1 cellular context compared by ENCODE assay signal in the genomic region with DNA sequence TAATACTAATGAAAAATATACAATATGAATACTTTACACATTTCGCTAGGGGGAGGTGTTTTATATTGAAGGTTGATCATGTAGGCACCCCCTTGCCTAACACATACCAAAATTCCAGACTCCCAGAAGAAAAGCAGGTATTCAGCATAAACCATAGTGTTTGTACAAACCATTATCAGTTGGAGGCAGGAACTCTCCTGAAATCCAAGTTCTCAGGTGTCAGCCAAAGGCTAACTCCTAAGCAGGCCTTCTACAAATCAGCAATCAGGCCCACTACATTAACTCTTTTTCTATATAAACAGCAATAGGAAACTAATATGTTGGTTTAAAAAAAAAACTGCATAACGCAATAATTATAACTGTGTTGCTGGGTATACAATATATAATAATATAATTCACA.
TF ChIP-seq lines count a peak whose summit lies in the region.

No MANE protein-coding gene starts in this region.

TF ChIP-seq in GM23338, 12 proteins besides CTCF, POLR2A, EP300 and RAD21 (continued from another document):
- TF ChIP-seq, protein P1, sequence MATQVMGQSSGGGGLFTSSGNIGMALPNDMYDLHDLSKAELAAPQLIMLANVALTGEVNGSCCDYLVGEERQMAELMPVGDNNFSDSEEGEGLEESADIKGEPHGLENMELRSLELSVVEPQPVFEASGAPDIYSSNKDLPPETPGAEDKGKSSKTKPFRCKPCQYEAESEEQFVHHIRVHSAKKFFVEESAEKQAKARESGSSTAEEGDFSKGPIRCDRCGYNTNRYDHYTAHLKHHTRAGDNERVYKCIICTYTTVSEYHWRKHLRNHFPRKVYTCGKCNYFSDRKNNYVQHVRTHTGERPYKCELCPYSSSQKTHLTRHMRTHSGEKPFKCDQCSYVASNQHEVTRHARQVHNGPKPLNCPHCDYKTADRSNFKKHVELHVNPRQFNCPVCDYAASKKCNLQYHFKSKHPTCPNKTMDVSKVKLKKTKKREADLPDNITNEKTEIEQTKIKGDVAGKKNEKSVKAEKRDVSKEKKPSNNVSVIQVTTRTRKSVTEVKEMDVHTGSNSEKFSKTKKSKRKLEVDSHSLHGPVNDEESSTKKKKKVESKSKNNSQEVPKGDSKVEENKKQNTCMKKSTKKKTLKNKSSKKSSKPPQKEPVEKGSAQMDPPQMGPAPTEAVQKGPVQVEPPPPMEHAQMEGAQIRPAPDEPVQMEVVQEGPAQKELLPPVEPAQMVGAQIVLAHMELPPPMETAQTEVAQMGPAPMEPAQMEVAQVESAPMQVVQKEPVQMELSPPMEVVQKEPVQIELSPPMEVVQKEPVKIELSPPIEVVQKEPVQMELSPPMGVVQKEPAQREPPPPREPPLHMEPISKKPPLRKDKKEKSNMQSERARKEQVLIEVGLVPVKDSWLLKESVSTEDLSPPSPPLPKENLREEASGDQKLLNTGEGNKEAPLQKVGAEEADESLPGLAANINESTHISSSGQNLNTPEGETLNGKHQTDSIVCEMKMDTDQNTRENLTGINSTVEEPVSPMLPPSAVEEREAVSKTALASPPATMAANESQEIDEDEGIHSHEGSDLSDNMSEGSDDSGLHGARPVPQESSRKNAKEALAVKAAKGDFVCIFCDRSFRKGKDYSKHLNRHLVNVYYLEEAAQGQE (IDR thresholded peaks at IDR 0.05; ENCODE audit: unreplicated experiment): no peak
